In genomic region chr1:159749630-159750029, GRCh38 we compare ENCODE assay signal across 39 cellular contexts. TPM values are rescaled to one million over a fixed set of nuclear protein-coding genes. Genes with fewer than 3 reads are reported as not detected.
"Had no signal": no experiment of that assay in that cellular context is flagged by ENCODE, and none has a peak within 500 bp of the region (broad histone marks: within the 10 kb centered on the region; RNA-seq: fewer than 3 reads in every experiment).

No MANE protein-coding gene starts in this region.

- H3K27me3 ChIP-seq: adrenal gland, body of pancreas, brain microvascular endothelial cell, breast epithelium had no signal

- FAIRE-seq: astrocyte, TTC549 had no signal

- H3K27me3 Mint-ChIP-seq: activated naive CD8-positive, alpha-beta T cell treated with anti-CD3 and anti-CD28 coated beads for 36 hours had no signal

- H3K4me1 ChIP-seq: breast epithelium had no signal

- H3K4me1 Mint-ChIP-seq: activated B cell treated with CpG ODN at 0.5 μM for 24 hours; activated CD4-positive, alpha-beta T cell treated with anti-CD3 and anti-CD28 coated beads, Interleukin-2, amount 10 ng/mL, durations not matched to agents 24 days and 14 days; activated naive CD8-positive, alpha-beta T cell treated with anti-CD3 and anti-CD28 coated beads for 36 hours; activated T-helper 17 cell treated with anti-CD3 and anti-CD28 coated beads, Interleukin-2, amount 50 U/mL, for 72 hours had no signal

- H3K36me3 ChIP-seq: adrenal gland, brain microvascular endothelial cell, breast epithelium had no signal

- H3K4me3 ChIP-seq: adrenal gland, body of pancreas, breast epithelium had no signal

- ATAC-seq: activated CD8-positive, alpha-beta T cell treated with anti-CD3 and anti-CD28 coated beads for 36 hours; activated naive CD4-positive, alpha-beta T cell treated with anti-CD3 and anti-CD28 coated beads, Interleukin-2, amount 50 U/mL, for 72 hours; activated T-cell treated with anti-CD3 and anti-CD28 coated beads, Interleukin-2, amount 50 U/mL, for 4 hours; activated T-cell treated with anti-CD3 and anti-CD28 coated beads, Interleukin-2, amount 50 U/mL, for 72 hours; activated T-helper 17 cell treated with anti-CD3 and anti-CD28 coated beads, Interleukin-2, amount 50 U/mL, for 72 hours; body of pancreas had no signal

- H3K27ac Mint-ChIP-seq: activated B cell treated with CpG ODN at 0.5 μM for 24 hours; activated CD4-positive, alpha-beta memory T cell treated with anti-CD3 and anti-CD28 coated beads for 36 hours; activated CD4-positive, alpha-beta T cell treated with anti-CD3 and anti-CD28 coated beads, Interleukin-2, amount 10 ng/mL, durations not matched to agents 24 days and 14 days; activated CD8-positive, alpha-beta T cell treated with anti-CD3 and anti-CD28 coated beads for 36 hours; activated naive CD4-positive, alpha-beta T cell treated with anti-CD3 and anti-CD28 coated beads for 36 hours; activated naive CD4-positive, alpha-beta T cell treated with anti-CD3 and anti-CD28 coated beads, Interleukin-2, amount 50 U/mL, for 72 hours; activated naive CD8-positive, alpha-beta T cell treated with anti-CD3 and anti-CD28 coated beads for 36 hours; activated T-cell treated with anti-CD3 and anti-CD28 coated beads, Interleukin-2, amount 50 U/mL, for 72 hours; activated T-helper 1 cell treated with anti-CD3 and anti-CD28 coated beads, Interleukin-12 subunit alpha, Interleukin-12 subunit beta, Interleukin-2, Interleukin-4 antibody, amounts not matched to agents 30 ng/mL and 10 ng/mL and 1 ng/mL, durations not matched to agents 14 hours and 24 hours and 36 hours; activated T-helper 17 cell treated with anti-CD3 and anti-CD28 coated beads, Interleukin-2, amount 50 U/mL, for 72 hours; T-helper 1 cell treated with Interleukin-12 subunit alpha and Interleukin-12 subunit beta and Interleukin-4 antibody, amounts not matched to agents 30 μg/mL and 1 μg/mL, for 36 hours; T-helper 2 cell treated with Interferon-gamma antibody and Interleukin-4, amounts not matched to agents 5 μg/mL and 100 μg/mL, for 36 hours had no signal

- H3K27ac ChIP-seq: adrenal gland, body of pancreas, brain microvascular endothelial cell, breast epithelium, VCaP had no signal

- DNase-seq: activated B cell treated with CpG ODN at 0.5 μM for 24 hours; activated CD4-positive, alpha-beta memory T cell treated with anti-CD3 and anti-CD28 coated beads for 36 hours; activated CD4-positive, alpha-beta T cell treated with anti-CD3 and anti-CD28 coated beads for 4 hours; activated CD4-positive, alpha-beta T cell treated with anti-CD3 and anti-CD28 coated beads, Interleukin-2, amount 10 ng/mL, durations not matched to agents 24 days and 14 days; activated CD4-positive, alpha-beta T cell treated with anti-CD3 and anti-CD28 coated beads, Interleukin-2, amount 50 U/mL, for 1 hour; activated CD4-positive, alpha-beta T cell treated with anti-CD3 and anti-CD28 coated beads, Interleukin-2, amount 50 U/mL, for 4 hours; activated CD4-positive, CD25-positive, alpha-beta regulatory T cell treated with anti-CD3 and anti-CD28 coated beads, Interleukin-2, amount 50 U/mL, for 72 hours; activated CD8-positive, alpha-beta memory T cell treated with anti-CD3 and anti-CD28 coated beads, Interleukin-2, amount 50 U/mL, for 4 hours; activated CD8-positive, alpha-beta T cell treated with anti-CD3 and anti-CD28 coated beads for 36 hours; activated effector memory CD4-positive, alpha-beta T cell treated with anti-CD3 and anti-CD28 coated beads, Interleukin-2, amount 50 U/mL, for 16 hours; activated gamma-delta T cell treated with Interleukin-2 at 50 U/mL for 16 hours; activated naive CD4-positive, alpha-beta T cell; activated naive CD4-positive, alpha-beta T cell treated with anti-CD3 and anti-CD28 coated beads for 36 hours; activated naive CD4-positive, alpha-beta T cell treated with anti-CD3 and anti-CD28 coated beads, Interleukin-2, amount 50 U/mL, for 16 hours; activated naive CD8-positive, alpha-beta T cell treated with anti-CD3 and anti-CD28 coated beads for 36 hours; activated T-cell treated with anti-CD3 and anti-CD28 coated beads for 4 hours; activated T-cell treated with anti-CD3 and anti-CD28 coated beads, Interleukin-2, amount 50 U/mL, for 1 hour; activated T-cell treated with anti-CD3 and anti-CD28 coated beads, Interleukin-2, amount 50 U/mL, for 4 hours; activated T-cell treated with anti-CD3 and anti-CD28 coated beads, Interleukin-2, amount 50 U/mL, for 72 hours; adrenal gland; amniotic stem cell; aorta; body of pancreas; brain microvascular endothelial cell; central memory CD4-positive, alpha-beta T cell; T-helper 2 cell; T-helper 9 cell had no signal

- H3K9me3 ChIP-seq: adrenal gland, body of pancreas, breast epithelium had no signal

- H3K36me3 Mint-ChIP-seq: activated CD4-positive, alpha-beta memory T cell treated with anti-CD3 and anti-CD28 coated beads for 36 hours; activated naive CD4-positive, alpha-beta T cell treated with anti-CD3 and anti-CD28 coated beads, Interleukin-2, amount 50 U/mL, for 72 hours; activated naive CD8-positive, alpha-beta T cell treated with anti-CD3 and anti-CD28 coated beads for 36 hours had no signal

- H3K4me3 Mint-ChIP-seq: activated B cell treated with CpG ODN at 0.5 μM for 24 hours; activated CD4-positive, alpha-beta memory T cell treated with anti-CD3 and anti-CD28 coated beads for 36 hours; activated CD4-positive, alpha-beta T cell treated with anti-CD3 and anti-CD28 coated beads, Interleukin-2, amount 10 ng/mL, durations not matched to agents 24 days and 14 days; activated CD8-positive, alpha-beta T cell treated with anti-CD3 and anti-CD28 coated beads for 36 hours; activated naive CD4-positive, alpha-beta T cell treated with anti-CD3 and anti-CD28 coated beads for 36 hours; activated naive CD8-positive, alpha-beta T cell treated with anti-CD3 and anti-CD28 coated beads for 36 hours; activated T-cell treated with anti-CD3 and anti-CD28 coated beads, Interleukin-2, amount 50 U/mL, for 4 hours; activated T-cell treated with anti-CD3 and anti-CD28 coated beads, Interleukin-2, amount 50 U/mL, for 72 hours; activated T-helper 1 cell treated with anti-CD3 and anti-CD28 coated beads, Interleukin-12 subunit alpha, Interleukin-12 subunit beta, Interleukin-2, Interleukin-4 antibody, amounts not matched to agents 30 ng/mL and 10 ng/mL and 1 ng/mL, durations not matched to agents 14 hours and 24 hours and 36 hours; activated T-helper 17 cell treated with anti-CD3 and anti-CD28 coated beads, Interleukin-2, amount 50 U/mL, for 72 hours; T-helper 1 cell treated with Interleukin-12 subunit alpha and Interleukin-12 subunit beta and Interleukin-4 antibody, amounts not matched to agents 30 μg/mL and 1 μg/mL, for 36 hours; T-helper 2 cell treated with Interferon-gamma antibody and Interleukin-4, amounts not matched to agents 5 μg/mL and 100 μg/mL, for 36 hours had no signal

- H3K9me3 Mint-ChIP-seq: activated B cell treated with CpG ODN at 0.5 μM for 24 hours; activated CD4-positive, alpha-beta memory T cell treated with anti-CD3 and anti-CD28 coated beads for 36 hours; activated CD4-positive, alpha-beta T cell treated with anti-CD3 and anti-CD28 coated beads, Interleukin-2, amount 10 ng/mL, durations not matched to agents 24 days and 14 days; activated CD8-positive, alpha-beta T cell treated with anti-CD3 and anti-CD28 coated beads for 36 hours; activated naive CD4-positive, alpha-beta T cell treated with anti-CD3 and anti-CD28 coated beads for 36 hours; activated naive CD4-positive, alpha-beta T cell treated with anti-CD3 and anti-CD28 coated beads, Interleukin-2, amount 50 U/mL, for 72 hours; activated naive CD8-positive, alpha-beta T cell treated with anti-CD3 and anti-CD28 coated beads for 36 hours; activated T-cell treated with anti-CD3 and anti-CD28 coated beads, Interleukin-2, amount 50 U/mL, for 4 hours; activated T-cell treated with anti-CD3 and anti-CD28 coated beads, Interleukin-2, amount 50 U/mL, for 72 hours; activated T-helper 1 cell treated with anti-CD3 and anti-CD28 coated beads, Interleukin-12 subunit alpha, Interleukin-12 subunit beta, Interleukin-2, Interleukin-4 antibody, amounts not matched to agents 30 ng/mL and 10 ng/mL and 1 ng/mL, durations not matched to agents 14 hours and 24 hours and 36 hours; activated T-helper 17 cell treated with anti-CD3 and anti-CD28 coated beads, Interleukin-2, amount 50 U/mL, for 72 hours; T-helper 1 cell treated with Interleukin-12 subunit alpha and Interleukin-12 subunit beta and Interleukin-4 antibody, amounts not matched to agents 30 μg/mL and 1 μg/mL, for 36 hours; T-helper 2 cell treated with Interferon-gamma antibody and Interleukin-4, amounts not matched to agents 5 μg/mL and 100 μg/mL, for 36 hours had no signal

RNA-seq across cellular contexts. Expression of gene CRP, which starts 35.2 kb away (rescaled TPM):
- total RNA-seq: activated B cell treated with CpG ODN at 0.5 μM for 24 hours; activated CD4-positive, alpha-beta memory T cell treated with anti-CD3 and anti-CD28 coated beads for 36 hours; activated CD4-positive, alpha-beta T cell treated with anti-CD3 and anti-CD28 coated beads, Interleukin-2, amount 10 ng/mL, durations not matched to agents 24 days and 14 days; activated CD8-positive, alpha-beta memory T cell treated with anti-CD3 and anti-CD28 coated beads for 36 hours; activated CD8-positive, alpha-beta T cell treated with anti-CD3 and anti-CD28 coated beads for 36 hours; activated naive CD4-positive, alpha-beta T cell treated with anti-CD3 and anti-CD28 coated beads for 36 hours; activated naive CD4-positive, alpha-beta T cell treated with anti-CD3 and anti-CD28 coated beads, Interleukin-2, amount 50 U/mL, for 72 hours; activated naive CD8-positive, alpha-beta T cell treated with anti-CD3 and anti-CD28 coated beads for 36 hours; activated T-cell treated with anti-CD3 and anti-CD28 coated beads, Interleukin-2, amount 50 U/mL, for 72 hours; activated T-helper 1 cell treated with anti-CD3 and anti-CD28 coated beads, Interleukin-12 subunit alpha, Interleukin-12 subunit beta, Interleukin-2, Interleukin-4 antibody, amounts not matched to agents 30 ng/mL and 10 ng/mL and 1 ng/mL, durations not matched to agents 14 hours and 24 hours and 36 hours; activated T-helper 17 cell treated with anti-CD3 and anti-CD28 coated beads, Interleukin-2, amount 50 U/mL, for 72 hours; astrocyte; cardiac septum; cerebellum had no signal

RNA-seq across cellular contexts. Expression of gene FCRL6, which starts 52.5 kb away (rescaled TPM):
- total RNA-seq: activated B cell treated with CpG ODN at 0.5 μM for 24 hours; activated CD4-positive, alpha-beta memory T cell treated with anti-CD3 and anti-CD28 coated beads for 36 hours; activated CD4-positive, alpha-beta T cell treated with anti-CD3 and anti-CD28 coated beads, Interleukin-2, amount 10 ng/mL, durations not matched to agents 24 days and 14 days; activated naive CD4-positive, alpha-beta T cell treated with anti-CD3 and anti-CD28 coated beads for 36 hours; activated naive CD4-positive, alpha-beta T cell treated with anti-CD3 and anti-CD28 coated beads, Interleukin-2, amount 50 U/mL, for 72 hours; activated naive CD8-positive, alpha-beta T cell treated with anti-CD3 and anti-CD28 coated beads for 36 hours; activated T-helper 1 cell treated with anti-CD3 and anti-CD28 coated beads, Interleukin-12 subunit alpha, Interleukin-12 subunit beta, Interleukin-2, Interleukin-4 antibody, amounts not matched to agents 30 ng/mL and 10 ng/mL and 1 ng/mL, durations not matched to agents 14 hours and 24 hours and 36 hours; activated T-helper 17 cell treated with anti-CD3 and anti-CD28 coated beads, Interleukin-2, amount 50 U/mL, for 72 hours; astrocyte; cerebellum had no signal
